8 cellular contexts compared by ENCODE assay signal in the genomic region with DNA sequence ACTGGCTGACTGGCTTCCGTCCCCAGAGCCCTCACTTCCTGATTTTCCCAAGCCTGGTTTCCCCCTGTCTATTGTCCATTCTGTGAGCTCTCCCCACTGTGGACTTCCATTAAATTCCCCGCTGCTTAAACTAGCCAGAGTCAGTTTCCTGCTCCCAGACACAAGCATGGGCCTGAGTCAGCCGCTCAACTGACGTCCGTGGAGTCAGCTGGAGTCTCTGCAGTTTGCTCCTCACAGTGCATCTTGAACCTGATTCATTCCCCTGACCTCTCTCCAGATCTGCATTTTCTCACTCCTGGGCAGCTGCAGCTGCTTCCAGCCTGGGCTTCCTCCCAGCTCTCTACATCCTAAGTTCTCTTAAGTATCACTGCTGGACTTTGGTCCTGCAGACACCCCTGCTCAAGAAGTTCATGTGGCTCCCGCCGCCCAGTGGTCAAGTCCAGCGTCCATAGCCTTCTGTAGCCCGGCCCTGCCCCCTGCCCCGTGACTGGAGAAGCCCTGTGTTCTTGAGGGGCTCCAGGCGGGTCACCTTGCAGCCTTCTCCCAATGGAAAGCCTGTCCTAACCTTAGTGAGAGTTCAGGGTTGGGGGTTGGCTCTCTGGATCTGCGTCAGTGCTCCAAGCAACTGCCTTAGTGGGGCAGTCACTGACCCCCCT. TPM values are rescaled to one million over a fixed set of nuclear protein-coding genes. Genes with fewer than 3 reads are reported as not detected.
DNase-seq lines count a peak whose midpoint lies in the region; ATAC-seq, FAIRE-seq and TF ChIP-seq lines count a peak whose summit lies in the region.

No MANE protein-coding gene starts in this region.

- TF ChIP-seq CTCF in left lung (IDR thresholded peaks at IDR 0.05), result no peak
- peak in 1 of 11 experiments; percentile 16 for TF ChIP-seq CTCF in spleen (IDR thresholded peaks at IDR 0.05 in 8 of 11, conservative IDR thresholded peaks at IDR 0.05 in 3 of 11)

- peaks cover 17 to 24% of the 10 kb centered on the region in 2 donors for H3K4me1 ChIP-seq in left lung
- H3K4me1 ChIP-seq in spleen, result peaks cover 0 to 30% (median 13%) of the 10 kb centered on the region in 6 donors

- TF ChIP-seq POLR2A in H54 (IDR thresholded peaks at IDR 0.05; ENCODE audit: low read depth, low read length) (no peak), spleen (IDR thresholded peaks at IDR 0.05) (no peak)

- H3K27me3 ChIP-seq in left lung (no peaks in the 10 kb centered on the region), spleen (replicated peaks in 1 of 7) (no peaks in the 10 kb centered on the region)

- peak; percentile 66 for DNase-seq in H54 (ENCODE audit: insufficient read length, low spot score)
- no peak for DNase-seq in left lung
- DNase-seq in spleen, result no peak
- DNase-seq in stimulated activated CD4-positive, alpha-beta T cell treated with anti-CD3 and anti-CD28 coated beads, Interleukin-15, amount 100 ng/mL, for 24 hours, result no peak
- DNase-seq in NCI-H2196 treated with DMSO at 0.1 percent for 48 hours (lab: John Stamatoyannopoulos, UW; ENCODE audit: unreplicated experiment), result no peak
- DNase-seq in NCI-H1694 treated with DMSO at 0.1 percent for 48 hours (lab: John Stamatoyannopoulos, UW), result no peak
- no peak for DNase-seq in LoVo (ENCODE audit: low spot score)

- FAIRE-seq in H54 (lab: Jason Lieb, UNC), result peak; percentile 53

- H3K27ac ChIP-seq in cingulate gyrus (ENCODE audit: low read depth, low read length) (peak overlapping the region; percentile 95), left lung (peak overlapping the region; percentile 61 to 70), spleen (peak overlapping the region in 7 of 8 donors; percentile 58 to 78 (median 68))

- H3K9me3 ChIP-seq in left lung (no peaks in the 10 kb centered on the region), spleen (no peaks in the 10 kb centered on the region)

- WGBS in spleen, 5 donors, result 61 to 87% (median 71%) methylated on average over 9 to 12 of the region's 12 CpGs

- intact Hi-C loops in left lung (cut with DNase I), result no loop called here
- intact Hi-C loops in spleen (cut with DNase I; ENCODE audit: low total_unique reads), result no loop called here

- no peak overlapping the region for H3K4me3 ChIP-seq in left lung
- H3K4me3 ChIP-seq in spleen, result no peak overlapping the region

- ATAC-seq in left lung, result peak; percentile 71

- H3K36me3 ChIP-seq in left lung, result no peaks in the 10 kb centered on the region
- no peaks in the 10 kb centered on the region for H3K36me3 ChIP-seq in spleen

RNA-seq across cellular contexts. Expression of a gene that starts 20.0 kb away (rescaled TPM):
- total RNA-seq in left lung (100 to 1,000 TPM; 133 to 348 TPM), spleen (100 to 1,000 TPM; 250 to 482 (median 319) TPM)
- 100 to 1,000 TPM; 107 to 225 (median 149) TPM for polyA plus RNA-seq in spleen
